9 cellular contexts compared by ENCODE assay signal in genomic region chr15:50354838-50355611, GRCh38. TPM values are rescaled to one million over a fixed set of nuclear protein-coding genes. Genes with fewer than 3 reads are reported as not detected.
A peak's percentile ranks its signal among the peaks of the same experiment; 100 is the strongest.
DNase-seq lines count a peak whose midpoint lies in the region; ATAC-seq, FAIRE-seq and TF ChIP-seq lines count a peak whose summit lies in the region.
"Had no signal": no experiment of that assay in that cellular context is flagged by ENCODE, and none has a peak within 500 bp of the region (broad histone marks: within the 10 kb centered on the region; RNA-seq: fewer than 3 reads in every experiment).

GABPB1 (minus strand) TSS chr15:50355198; CDS start chr15:50309798, 45,400 bp downstream.

- TF ChIP-seq CTCF in WI38 (IDR thresholded peaks at IDR 0.05; ENCODE audit: low read depth, low read length) (no peak), mammary epithelial cell (conservative IDR thresholded peaks at IDR 0.05 in 1 of 2, IDR thresholded peaks at IDR 0.05 in 1 of 2; ENCODE audit: extremely low read depth in 1 of 2, insufficient read depth in 1 of 2, low read depth in 1 of 2, low read length in 2 of 2) (no peak)

- H3K36me3 ChIP-seq in mammary epithelial cell (ENCODE audit: insufficient read depth, low read length) (peaks cover 9% of the 10 kb centered on the region), small intestine (ENCODE audit: control insufficient read depth in 2 of 2, insufficient read depth in 2 of 2, low read length in 2 of 2) (no peaks in the 10 kb centered on the region)

- intact Hi-C loops in mammary epithelial cell (cut with micrococcal nuclease) = loop anchor here (1.0 to 2.0 kb wide), 3 partner anchors 69 to 554 kb away; partner anchors contain the start of genes AP4E1 and USP8

- no peak for FAIRE-seq in small intestine (lab: Jason Lieb, UNC)
- FAIRE-seq: A204.1 had no signal

- H3K4me1 ChIP-seq in mammary epithelial cell (ENCODE audit: insufficient read depth, low read length) = peaks cover 7% of the 10 kb centered on the region
- peaks cover 0 to 20% of the 10 kb centered on the region in 2 donors for H3K4me1 ChIP-seq in small intestine (ENCODE audit: control insufficient read depth in 2 of 2, insufficient read depth in 1 of 2, low read depth in 1 of 2, low read length in 1 of 2)

- H4K20me1 ChIP-seq in mammary epithelial cell (ENCODE audit: insufficient read depth, low read length) = no peaks in the 10 kb centered on the region

- H3K4me3 ChIP-seq in WI38 (ENCODE audit: low read depth, low read length) (peak within 1 kb of the TSS; percentile 80), mammary epithelial cell (replicated peaks in 1 of 3; ENCODE audit: insufficient read depth in 1 of 3, low read depth in 2 of 3, low read length in 3 of 3) (peak within 1 kb of the TSS; percentile 74 to 91 (median 81)), small intestine (ENCODE audit: low read depth in 1 of 2, low read length in 2 of 2) (peak within 1 kb of the TSS; percentile 96 to 99)

- no peaks in the 10 kb centered on the region for H3K9me3 ChIP-seq in mammary epithelial cell (replicated peaks; ENCODE audit: insufficient read depth, low read length)
- H3K9me3 ChIP-seq in small intestine (ENCODE audit: control insufficient read depth, low read depth) = no peaks in the 10 kb centered on the region

- DNase-seq in NK-92 treated with Interleukin-12 subunit alpha and Interleukin-12 subunit beta, amount 100 ng/mL, for 24 hours (lab: John Stamatoyannopoulos, UW) = peak; percentile 89
- DNase-seq in NK-92 (lab: John Stamatoyannopoulos, UW; ENCODE audit: unreplicated experiment) (no peak), NCI-H2196 (lab: John Stamatoyannopoulos, UW; ENCODE audit: unreplicated experiment) (peak; percentile 71), mammary epithelial cell (peak; percentile 95), iPS-NIHi11 (ENCODE audit: low spot score) (peak; percentile 91), small intestine (peak; percentile 85)

- ATAC-seq in HG03097 (IDR thresholded peaks at IDR 0.05; ENCODE audit: low FRiP score, unreplicated experiment) = peak; percentile 46

- peak within 1 kb of the TSS; percentile 91 for H2AFZ ChIP-seq in mammary epithelial cell (ENCODE audit: low read depth, low read length)

- in situ Hi-C loops in mammary epithelial cell (cut with MboI; ENCODE audit: low sequenced_read_pairs in 2 of 2) = no loop called here

- H3K4me2 ChIP-seq in mammary epithelial cell (ENCODE audit: insufficient read depth, low read depth, low read length) = peak within 1 kb of the TSS; percentile 96

- H3K27ac ChIP-seq in mammary epithelial cell (ENCODE audit: insufficient read depth, low read depth, low read length) (peak within 1 kb of the TSS; percentile 100), small intestine (ENCODE audit: low read depth in 1 of 2, low read length in 1 of 2) (peak within 1 kb of the TSS; percentile 99)

- dilution Hi-C loops in mammary epithelial cell (cut with HindIII; ENCODE audit: low sequenced_read_pairs) = no loop called here

- peaks cover 89% of the 10 kb centered on the region for H3K79me2 ChIP-seq in mammary epithelial cell (ENCODE audit: insufficient read depth, low read length)

- CTCF ChIA-PET in mammary epithelial cell (lab: Charles Lee; ENCODE audit: low non-redundant PET) = no interaction called here

- 1% methylated on average over 35 of the region's 69 CpGs for WGBS in mammary epithelial cell (ENCODE audit: low coverage, missing lambda C conversion rate)
- 0% methylated on average over 58 to 69 of the region's 69 CpGs for WGBS in small intestine, 3 donors

- H3K27me3 ChIP-seq in mammary epithelial cell (ENCODE audit: insufficient read depth, low read length) (no peaks in the 10 kb centered on the region), small intestine (ENCODE audit: control insufficient read depth in 2 of 2, insufficient read depth in 2 of 2, low read length in 2 of 2) (no peaks in the 10 kb centered on the region)

- no TSS peak for BruUV-seq in mammary epithelial cell (replicated peaks; lab: Mats Ljungman, UMichigan)

- H3K9ac ChIP-seq in mammary epithelial cell (ENCODE audit: insufficient read depth, low read length) = peak within 1 kb of the TSS; percentile 99

RNA-seq across cellular contexts. Expression of gene GABPB1, which starts in this region (rescaled TPM):
- total RNA-seq in mammary epithelial cell = 10 to 100 TPM; 21.1 to 38.7 TPM
- 19.8 TPM for polyA plus RNA-seq in mammary epithelial cell
- polyA minus RNA-seq in mammary epithelial cell = 16.6 TPM
- 1 to 10 TPM; 4.3 to 7.6 (median 5.6) TPM for polyA plus RNA-seq in small intestine
